In the genomic region with DNA sequence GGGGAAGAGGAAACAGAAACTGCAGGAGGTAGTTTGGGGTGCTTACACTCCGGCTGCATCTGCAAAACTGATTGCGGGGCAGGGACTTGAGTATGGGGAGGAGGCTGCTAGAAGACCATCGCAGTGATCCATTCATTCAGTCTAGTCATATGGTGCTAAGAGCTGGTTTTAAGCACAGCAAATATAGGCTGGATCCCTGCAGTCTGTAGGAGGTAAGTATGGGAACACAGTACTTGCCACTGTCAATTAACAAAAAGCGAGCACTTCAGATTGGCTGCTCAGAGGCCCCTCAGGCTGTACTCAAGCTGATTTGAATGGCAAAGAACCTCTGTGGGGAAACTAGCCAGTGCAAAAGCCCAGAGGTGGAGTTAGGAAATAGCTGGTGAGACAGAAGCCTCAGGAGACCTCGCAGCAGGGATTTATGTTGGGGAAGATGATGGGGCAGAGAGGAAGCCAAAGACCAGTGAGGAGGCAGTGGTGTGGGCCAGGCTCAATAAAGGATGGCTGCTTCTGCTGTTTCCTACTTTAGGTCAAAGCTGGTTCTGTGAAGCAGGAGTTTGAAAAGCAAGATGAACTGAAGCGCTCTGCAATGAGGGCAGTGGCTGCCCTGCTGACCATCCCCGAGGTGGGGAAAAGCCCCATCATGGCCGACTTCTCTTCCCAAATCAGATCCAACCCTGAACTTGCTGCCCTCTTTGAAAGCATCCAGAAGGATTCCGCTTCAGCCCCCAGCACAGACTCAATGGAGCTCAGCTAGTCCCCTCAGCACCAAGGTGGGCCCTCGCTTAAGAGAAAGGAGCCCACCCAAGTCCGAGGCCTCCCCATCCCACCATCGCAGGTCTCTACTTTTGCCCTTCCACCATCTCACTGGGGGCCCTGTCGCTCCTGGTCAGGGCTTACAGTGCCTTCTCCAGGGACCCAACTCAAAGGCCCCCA, we compare ENCODE assay signal across 12 cellular contexts. TPM values are rescaled to one million over a fixed set of nuclear protein-coding genes. Genes with fewer than 3 reads are reported as not detected.
A peak's percentile ranks its signal among the peaks of the same experiment; 100 is the strongest.
DNase-seq lines count a peak whose midpoint lies in the region; ATAC-seq and TF ChIP-seq lines count a peak whose summit lies in the region.
"Had no signal": no experiment of that assay in that cellular context is flagged by ENCODE, and none has a peak within 500 bp of the region (broad histone marks: within the 10 kb centered on the region; RNA-seq: fewer than 3 reads in every experiment).

No MANE protein-coding gene starts in this region.

- TF ChIP-seq CTCF in 22Rv1 (IDR thresholded peaks at IDR 0.05) (no peak), omental fat pad (IDR thresholded peaks at IDR 0.05) (no peak)

- H3K9ac ChIP-seq in NT2/D1 (ENCODE audit: insufficient read length, low read depth) = peak overlapping the region; percentile 24

- DNase-seq in EL = peak; percentile 13
- peak; percentile 83 for DNase-seq in NT2/D1 (ENCODE audit: low read depth, low spot score)
- no peak for DNase-seq in epithelial cell of prostate (ENCODE audit: low read depth, low spot score)
- DNase-seq in omental fat pad (ENCODE audit: low spot score) = no peak
- DNase-seq: kidney; stimulated activated CD4-positive, alpha-beta T cell treated with anti-CD3 and anti-CD28 coated beads, Interleukin-12 subunit alpha, Interleukin-12 subunit beta, amount 100 ng/mL, for 4 hours; T-helper 2 cell had no signal

- no peaks in the 10 kb centered on the region for H3K9me3 ChIP-seq in NT2/D1 (ENCODE audit: insufficient read depth, low read length)
- H3K9me3 ChIP-seq: neutrophil had no signal

- no peaks in the 10 kb centered on the region for H3K27me3 ChIP-seq in NT2/D1 (ENCODE audit: insufficient read depth, insufficient read length)
- H3K27me3 ChIP-seq: neutrophil had no signal

- ATAC-seq in GM19395 (IDR thresholded peaks at IDR 0.05; ENCODE audit: unreplicated experiment) = no peak
- no peak for ATAC-seq in omental fat pad (ENCODE audit: low FRiP score)
- ATAC-seq in GM18520 (IDR thresholded peaks at IDR 0.05; ENCODE audit: unreplicated experiment) = no peak
- ATAC-seq in HG03521 (IDR thresholded peaks at IDR 0.05; ENCODE audit: unreplicated experiment) = no peak

- peaks cover 7% of the 10 kb centered on the region for H3K4me1 ChIP-seq in NT2/D1 (ENCODE audit: insufficient read depth, insufficient read length)

- H3K27ac ChIP-seq in 22Rv1 = peak overlapping the region; percentile 25; the same call in 1 of the 2 replicates
- peak overlapping the region; percentile 91 for H3K27ac ChIP-seq in epithelial cell of prostate
- H3K27ac ChIP-seq: neutrophil had no signal

- no peak overlapping the region for H3K4me3 ChIP-seq in NT2/D1 (ENCODE audit: insufficient read length, low read depth)

- peaks cover 83% of the 10 kb centered on the region for H3K36me3 ChIP-seq in NT2/D1 (ENCODE audit: insufficient read depth, insufficient read length, low read length)

RNA-seq across cellular contexts. Expression of a gene that starts 7.9 kb away (rescaled TPM):
- total RNA-seq in omental fat pad = 1,000 to 10,000 TPM in 1 of 4 donors, 100 to 1,000 TPM in 3; 796 to 1,017 (median 855) TPM

RNA-seq across cellular contexts. Expression of a gene that starts 37.0 kb away (rescaled TPM):
- total RNA-seq in omental fat pad = 1 to 10 TPM; 2.2 to 6.8 (median 4.9) TPM

Comparison
In these comparisons a context has a peak if more than half of its experiments do, and no peak if none do; other contexts are left out.
1. DNase-seq: peak in EL (single experiment) and NT2/D1 (single experiment); none in epithelial cell of prostate (single experiment) and omental fat pad (single experiment).